In genomic region chr13:30837227-30838159, GRCh38 we compare ENCODE assay signal across 25 cellular contexts.
"Had no signal": no experiment of that assay in that cellular context is flagged by ENCODE, and none has a peak within 500 bp of the region (broad histone marks: within the 10 kb centered on the region; RNA-seq: fewer than 3 reads in every experiment).

No MANE protein-coding gene starts in this region.

- H3K36me3 Mint-ChIP-seq: activated naive CD8-positive, alpha-beta T cell; brain; naive thymus-derived CD4-positive, alpha-beta T cell had no signal

- DNase-seq: activated CD4-positive, alpha-beta T cell treated with anti-CD3 and anti-CD28 coated beads for 36 hours; activated CD4-positive, CD25-positive, alpha-beta regulatory T cell; activated effector memory CD4-positive, alpha-beta T cell treated with Interleukin-2 at 50 U/mL for 16 hours; activated naive CD4-positive, alpha-beta T cell treated with Interleukin-2 at 50 U/mL for 16 hours; activated T-cell treated with anti-CD3 and anti-CD28 coated beads for 4 hours; cerebellar nuclear complex; dorsolateral prefrontal cortex; effector memory CD4-positive, alpha-beta T cell; foreskin fibroblast; heart left ventricle; left lung; midbrain; naive thymus-derived CD4-positive, alpha-beta T cell; spleen; stimulated activated naive CD4-positive, alpha-beta T cell; T-helper 2 cell; tibial artery had no signal

- H3K27ac ChIP-seq: ascending aorta, cardiac muscle cell, coronary artery, dorsolateral prefrontal cortex, heart left ventricle, left lung, right atrium auricular region, spleen, suprapubic skin, tibial artery had no signal

- H3K36me3 ChIP-seq: ascending aorta, cardiac muscle cell, heart left ventricle, left lung, right atrium auricular region, spleen, suprapubic skin, tibial artery had no signal

- H3K9me3 ChIP-seq: ascending aorta, heart left ventricle, left lung, right atrium auricular region, spleen, suprapubic skin, tibial artery had no signal

- H3K27me3 Mint-ChIP-seq: brain had no signal

- H3K4me3 ChIP-seq: ascending aorta, cardiac muscle cell, coronary artery, dorsolateral prefrontal cortex, heart left ventricle, left lung, lung, right atrium auricular region, spleen, suprapubic skin, tibial artery had no signal

- H3K27me3 ChIP-seq: ascending aorta, cardiac muscle cell, dorsolateral prefrontal cortex, right atrium auricular region, suprapubic skin had no signal

- H3K4me3 Mint-ChIP-seq: activated CD4-positive, alpha-beta T cell treated with anti-CD3 and anti-CD28 coated beads for 36 hours; activated naive CD8-positive, alpha-beta T cell; brain; naive thymus-derived CD4-positive, alpha-beta T cell had no signal

- H3K4me1 ChIP-seq: ascending aorta, left lung, right atrium auricular region, spleen had no signal

- H3K27ac Mint-ChIP-seq: activated CD4-positive, alpha-beta T cell treated with anti-CD3 and anti-CD28 coated beads for 36 hours; activated naive CD8-positive, alpha-beta T cell; naive thymus-derived CD4-positive, alpha-beta T cell had no signal

- ATAC-seq: activated CD4-positive, alpha-beta T cell treated with anti-CD3 and anti-CD28 coated beads for 36 hours; heart left ventricle; left lung; naive thymus-derived CD4-positive, alpha-beta T cell had no signal
